Comparison of ENCODE assay signal across 28 cellular contexts in the genomic region with DNA sequence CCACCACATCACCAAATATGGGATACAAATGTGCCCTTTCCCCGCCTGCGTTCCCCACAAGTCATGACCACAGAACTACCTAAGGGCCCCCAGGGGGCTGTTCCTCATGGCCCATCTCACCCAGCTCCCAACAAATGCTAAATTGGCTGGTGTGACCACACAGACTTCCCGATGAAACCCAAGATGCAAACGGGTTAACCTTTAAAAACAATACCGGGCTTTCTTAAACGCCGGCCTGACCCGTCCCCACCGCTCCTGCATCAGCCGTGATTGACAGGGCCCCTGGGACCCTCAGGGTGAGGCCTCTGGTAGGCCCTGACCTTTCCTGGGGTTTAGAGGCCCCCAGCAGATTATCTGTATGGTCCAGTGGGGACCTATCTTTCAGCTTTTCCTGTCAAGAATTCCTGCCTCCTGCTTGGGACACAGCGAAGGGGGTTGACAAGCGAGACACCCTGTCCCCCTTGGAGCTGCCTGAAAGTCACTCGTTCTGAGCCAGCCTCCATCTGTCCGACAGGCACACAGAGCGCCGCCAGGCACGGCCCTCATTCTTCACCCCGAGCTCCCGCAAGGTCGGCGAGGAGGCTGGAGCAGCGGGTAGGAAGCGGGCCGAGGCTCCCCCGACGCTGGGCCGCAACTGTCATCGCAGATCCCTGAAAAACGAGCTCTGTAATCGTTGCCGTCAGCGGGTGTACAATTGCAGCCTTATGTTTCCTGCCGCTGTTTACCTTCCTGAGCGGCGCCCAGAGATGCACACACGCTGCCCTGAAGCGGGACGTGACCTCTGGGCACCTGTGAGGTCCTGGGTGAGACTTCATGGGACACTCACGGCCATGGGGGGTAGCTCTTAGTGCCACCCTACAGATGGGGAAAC.
"Had no signal": no experiment of that assay in that cellular context is flagged by ENCODE, and none has a peak within 500 bp of the region (broad histone marks: within the 10 kb centered on the region; RNA-seq: fewer than 3 reads in every experiment).

No MANE protein-coding gene starts in this region.

- H3K9ac ChIP-seq: parathyroid adenoma had no signal

- H3K4me1 Mint-ChIP-seq: activated CD4-positive, alpha-beta T cell treated with anti-CD3 and anti-CD28 coated beads for 36 hours; immature natural killer cell; stimulated activated memory B cell treated with anti-CD40 and anti-IgM and Interleukin-4, amounts not matched to agents 10 μg/mL and 1 μg/mL and 100 μg/mL, for 72 hours had no signal

- H3K4me3 ChIP-seq: breast epithelium, coronary artery, heart right ventricle, left lung, smooth muscle cell, stomach, suprapubic skin, tibial nerve, uterus had no signal

- DNase-seq: activated CD4-positive, alpha-beta T cell treated with anti-CD3 and anti-CD28 coated beads for 36 hours; activated CD4-positive, alpha-beta T cell treated with anti-CD3 and anti-CD28 coated beads, Interleukin-2, amount 50 U/mL, for 4 hours; activated CD8-positive, alpha-beta memory T cell treated with anti-CD3 and anti-CD28 coated beads for 24 hours; activated CD8-positive, alpha-beta memory T cell treated with anti-CD3 and anti-CD28 coated beads, Interleukin-2, amount 50 U/mL, for 4 hours; activated naive CD4-positive, alpha-beta T cell; activated T-cell treated with anti-CD3 and anti-CD28 coated beads, Interleukin-2, amount 50 U/mL, for 4 hours; heart right ventricle; immature natural killer cell; left lung; mammary epithelial cell; naive thymus-derived CD8-positive, alpha-beta T cell; nucleus accumbens; stimulated activated CD4-positive, alpha-beta T cell treated with anti-CD3 and anti-CD28 coated beads, Interleukin-15, amount 100 ng/mL, for 24 hours; stomach; T-helper 9 cell; uterus had no signal

- H3K4me3 Mint-ChIP-seq: activated CD4-positive, alpha-beta T cell treated with anti-CD3 and anti-CD28 coated beads for 36 hours; activated naive CD8-positive, alpha-beta T cell; activated T-cell treated with anti-CD3 and anti-CD28 coated beads, Interleukin-2, amount 50 U/mL, for 4 hours; immature natural killer cell; mesothelial cell of epicardium; naive thymus-derived CD8-positive, alpha-beta T cell; stimulated activated memory B cell treated with anti-CD40 and anti-IgM and Interleukin-4, amounts not matched to agents 10 μg/mL and 1 μg/mL and 100 μg/mL, for 72 hours; WTC11 had no signal

- H3K4me1 ChIP-seq: breast epithelium, left lung, stomach, suprapubic skin, uterus had no signal

- H3K27ac Mint-ChIP-seq: activated CD4-positive, alpha-beta T cell treated with anti-CD3 and anti-CD28 coated beads for 36 hours; activated naive CD8-positive, alpha-beta T cell; activated T-helper 2 cell treated with anti-CD3 and anti-CD28 coated beads, Interferon-gamma antibody, Interleukin-2, Interleukin-4, amounts not matched to agents 10 μg/mL and 5 μg/mL and 100 μg/mL, durations not matched to agents 14 hours and 24 hours and 36 hours; immature natural killer cell; mesothelial cell of epicardium; stimulated activated memory B cell treated with anti-CD40 and anti-IgM and Interleukin-4, amounts not matched to agents 10 μg/mL and 1 μg/mL and 100 μg/mL, for 72 hours; WTC11 had no signal

- H3K9me3 ChIP-seq: heart right ventricle, left lung, suprapubic skin, tibial nerve, uterus had no signal

- H3K79me2 ChIP-seq: parathyroid adenoma had no signal

- H3K36me3 ChIP-seq: breast epithelium, heart right ventricle, left lung, stomach, suprapubic skin, tibial nerve, uterus had no signal

- H3K9me3 Mint-ChIP-seq: activated T-cell treated with anti-CD3 and anti-CD28 coated beads, Interleukin-2, amount 50 U/mL, for 4 hours; activated T-helper 2 cell treated with anti-CD3 and anti-CD28 coated beads, Interferon-gamma antibody, Interleukin-2, Interleukin-4, amounts not matched to agents 10 μg/mL and 5 μg/mL and 100 μg/mL, durations not matched to agents 14 hours and 24 hours and 36 hours; WTC11 had no signal

- H3K27ac ChIP-seq: breast epithelium, coronary artery, heart right ventricle, left lung, parathyroid adenoma, stomach, suprapubic skin, tibial nerve, uterus had no signal

- H3K4me2 ChIP-seq: smooth muscle cell had no signal

- H3K36me3 Mint-ChIP-seq: activated naive CD8-positive, alpha-beta T cell; immature natural killer cell; stimulated activated memory B cell treated with anti-CD40 and anti-IgM and Interleukin-4, amounts not matched to agents 10 μg/mL and 1 μg/mL and 100 μg/mL, for 72 hours; WTC11 had no signal

- ATAC-seq: activated CD4-positive, alpha-beta T cell treated with anti-CD3 and anti-CD28 coated beads for 36 hours; activated T-cell treated with anti-CD3 and anti-CD28 coated beads, Interleukin-2, amount 50 U/mL, for 4 hours; heart right ventricle; left lung; naive thymus-derived CD8-positive, alpha-beta T cell; sciatic nerve; stimulated activated memory B cell treated with anti-CD40 and anti-IgM and Interleukin-4, amounts not matched to agents 10 μg/mL and 1 μg/mL and 100 μg/mL, for 72 hours; WTC11 had no signal

- H2AFZ ChIP-seq: parathyroid adenoma had no signal
